ENCODE assay signal across 1 cellular context in genomic region chr3:42035816-42036482, GRCh38.
TF ChIP-seq lines count a peak whose summit lies in the region.

No MANE protein-coding gene starts in this region.

TF ChIP-seq in K562, 482 proteins besides CTCF, POLR2A, EP300 and RAD21 (continued from another document):
- no peak for TF ChIP-seq THRB (CRISPR knock-in tag; conservative IDR thresholded peaks at IDR 0.05)
- no peak for TF ChIP-seq THAP12 (CRISPR knock-in tag; IDR thresholded peaks at IDR 0.05)
- no peak for TF ChIP-seq GATAD2B (IDR thresholded peaks at IDR 0.05; ENCODE audit: borderline replicate concordance)
- no peak for TF ChIP-seq ZNF174 (CRISPR knock-in tag; IDR thresholded peaks at IDR 0.05)
- TF ChIP-seq GATA2 (CRISPR knock-in tag; IDR thresholded peaks at IDR 0.05) = no peak
- no peak for TF ChIP-seq RNF2 (IDR thresholded peaks at IDR 0.05)
- no peak for TF ChIP-seq CREM (IDR thresholded peaks at IDR 0.05; ENCODE audit: low read depth)
- no peak for TF ChIP-seq DMBX1 (CRISPR knock-in tag; IDR thresholded peaks at IDR 0.05; ENCODE audit: borderline replicate concordance)
- TF ChIP-seq NR2C2 (CRISPR knock-in tag; IDR thresholded peaks at IDR 0.05) = no peak
- TF ChIP-seq NR2C2 (tag; IDR thresholded peaks at IDR 0.05) = peak; percentile 56
- no peak for TF ChIP-seq HBP1 (CRISPR knock-in tag; IDR thresholded peaks at IDR 0.05)
- no peak for TF ChIP-seq PTTG1 (tag; IDR thresholded peaks at IDR 0.05; ENCODE audit: low read depth)
- no peak for TF ChIP-seq ZNF76 (CRISPR knock-in tag; IDR thresholded peaks at IDR 0.05; ENCODE audit: borderline replicate concordance)
- TF ChIP-seq RERE (CRISPR knock-in tag; IDR thresholded peaks at IDR 0.05; ENCODE audit: borderline replicate concordance) = no peak
- TF ChIP-seq RBFOX2 (IDR thresholded peaks at IDR 0.05; ENCODE audit: low read depth, low read length) = no peak
- no peak for TF ChIP-seq ETS2 (tag; IDR thresholded peaks at IDR 0.05; ENCODE audit: borderline replicate concordance, poor library complexity, severe bottlenecking)
- TF ChIP-seq ZBTB2 (IDR thresholded peaks at IDR 0.05) = no peak
- no peak for TF ChIP-seq RNF219 (CRISPR knock-in tag; IDR thresholded peaks at IDR 0.05)
- TF ChIP-seq FOXJ2 (tag; IDR thresholded peaks at IDR 0.05) = no peak
- TF ChIP-seq NCOR1 (IDR thresholded peaks at IDR 0.05) = peak; percentile 4; the same call in 1 of the 2 replicates
- peak; percentile 26 for TF ChIP-seq CBFA2T3 (IDR thresholded peaks at IDR 0.05)
- TF ChIP-seq CBX5 (IDR thresholded peaks at IDR 0.05; ENCODE audit: borderline replicate concordance, low read depth) = no peak
